10 cellular contexts compared by ENCODE assay signal in genomic region chr3:115436767-115437301, GRCh38.
DNase-seq lines count a peak whose midpoint lies in the region; ATAC-seq and TF ChIP-seq lines count a peak whose summit lies in the region.
"Had no signal": no experiment of that assay in that cellular context is flagged by ENCODE, and none has a peak within 500 bp of the region (broad histone marks: within the 10 kb centered on the region; RNA-seq: fewer than 3 reads in every experiment).

No MANE protein-coding gene starts in this region.

- ATAC-seq in stimulated activated naive CD8-positive, alpha-beta T cell treated with anti-CD3 and anti-CD28 coated beads, Interleukin-15, Interleukin-2, amounts not matched to agents 100 U/mL and 50 U/mL, for 24 hours = peak; percentile 25
- ATAC-seq in stimulated activated naive CD8-positive, alpha-beta T cell treated with anti-CD3 and anti-CD28 coated beads, Interleukin-15, amount 100 ng/mL, for 72 hours = no peak
- peak; percentile 92 for ATAC-seq in RWPE2 (ENCODE audit: low read depth)

- H3K27ac Mint-ChIP-seq in stimulated activated naive CD8-positive, alpha-beta T cell treated with anti-CD3 and anti-CD28 coated beads, Interleukin-15, amount 100 ng/mL, for 72 hours = no peak overlapping the region
- H3K27ac Mint-ChIP-seq: activated T-helper 2 cell treated with anti-CD3 and anti-CD28 coated beads, Interferon-gamma antibody, Interleukin-2, Interleukin-4, amounts not matched to agents 10 μg/mL and 5 μg/mL and 100 μg/mL, durations not matched to agents 14 hours and 24 hours and 36 hours had no signal

- TF ChIP-seq CTCF in RWPE2 (IDR thresholded peaks at IDR 0.05; ENCODE audit: poor library complexity, severe bottlenecking) (peak; percentile 62), fibroblast of pulmonary artery (IDR thresholded peaks at IDR 0.05; ENCODE audit: low read length, missing control alignments) (peak; percentile 62)

- H3K4me1 Mint-ChIP-seq in stimulated activated naive CD8-positive, alpha-beta T cell treated with anti-CD3 and anti-CD28 coated beads, Interleukin-15, amount 100 ng/mL, for 72 hours = no peaks in the 10 kb centered on the region

- H3K4me3 ChIP-seq in RWPE2 (ENCODE audit: severe bottlenecking) (no peak overlapping the region), fibroblast of pulmonary artery (replicated peaks; ENCODE audit: low read depth, low read length) (no peak overlapping the region)

- H3K4me3 Mint-ChIP-seq in stimulated activated naive CD8-positive, alpha-beta T cell treated with anti-CD3 and anti-CD28 coated beads, Interleukin-15, amount 100 ng/mL, for 72 hours = no peak overlapping the region

- peak overlapping the region; percentile 13 for H3K27ac ChIP-seq in RWPE2 (ENCODE audit: poor library complexity, severe bottlenecking)

- no peaks in the 10 kb centered on the region for H3K9me3 Mint-ChIP-seq in stimulated activated naive CD8-positive, alpha-beta T cell treated with anti-CD3 and anti-CD28 coated beads, Interleukin-15, amount 100 ng/mL, for 72 hours
- H3K9me3 Mint-ChIP-seq: activated T-helper 2 cell treated with anti-CD3 and anti-CD28 coated beads, Interferon-gamma antibody, Interleukin-2, Interleukin-4, amounts not matched to agents 10 μg/mL and 5 μg/mL and 100 μg/mL, durations not matched to agents 14 hours and 24 hours and 36 hours had no signal

- no peaks in the 10 kb centered on the region for H3K27me3 Mint-ChIP-seq in stimulated activated naive CD8-positive, alpha-beta T cell treated with anti-CD3 and anti-CD28 coated beads, Interleukin-15, amount 100 ng/mL, for 72 hours

- no peaks in the 10 kb centered on the region for H3K9me3 ChIP-seq in RWPE2 (ENCODE audit: severe bottlenecking)

- peaks cover 8% of the 10 kb centered on the region for H3K4me1 ChIP-seq in RWPE2 (ENCODE audit: insufficient read depth, poor library complexity, severe bottlenecking)

- H3K36me3 ChIP-seq in RWPE2 (ENCODE audit: low read depth) = no peaks in the 10 kb centered on the region

- H3K27me3 ChIP-seq in RWPE2 (ENCODE audit: insufficient read depth, poor library complexity, severe bottlenecking) = no peaks in the 10 kb centered on the region

- no peak for DNase-seq in stimulated activated naive CD8-positive, alpha-beta T cell treated with anti-CD3 and anti-CD28 coated beads, Interleukin-15, Interleukin-2, amounts not matched to agents 100 U/mL and 50 U/mL, for 24 hours
- no peak for DNase-seq in stimulated activated naive CD8-positive, alpha-beta T cell treated with anti-CD3 and anti-CD28 coated beads, Interleukin-15, amount 100 ng/mL, for 72 hours
- DNase-seq in RWPE2 (ENCODE audit: low spot score) (peak; percentile 71), fibroblast of pulmonary artery (ENCODE audit: low read depth) (peak; percentile 97), ureter (ENCODE audit: low spot score) (no peak), mucosa of gallbladder (ENCODE audit: low spot score) (no peak), NCI-H187 (lab: John Stamatoyannopoulos, UW) (no peak)
- DNase-seq in activated CD8-positive, alpha-beta memory T cell treated with anti-CD3 and anti-CD28 coated beads for 24 hours = no peak
- DNase-seq: NCI-H2227 treated with DMSO at 0.1 percent for 48 hours had no signal

Comparison
In these comparisons a context has a peak if more than half of its experiments do, and no peak if none do; other contexts are left out.
1. DNase-seq: peak in RWPE2 (single experiment) and fibroblast of pulmonary artery (single experiment); none in stimulated activated naive CD8-positive, alpha-beta T cell treated with anti-CD3 and anti-CD28 coated beads, Interleukin-15, Interleukin-2, amounts not matched to agents 100 U/mL and 50 U/mL, for 24 hours (single experiment), stimulated activated naive CD8-positive, alpha-beta T cell treated with anti-CD3 and anti-CD28 coated beads, Interleukin-15, amount 100 ng/mL, for 72 hours (0 of 2), ureter (single experiment), mucosa of gallbladder (single experiment), NCI-H187 (0 of 2) and activated CD8-positive, alpha-beta memory T cell treated with anti-CD3 and anti-CD28 coated beads for 24 hours (single experiment).